Comparison of ENCODE assay signal across 1 cellular context in the genomic region with DNA sequence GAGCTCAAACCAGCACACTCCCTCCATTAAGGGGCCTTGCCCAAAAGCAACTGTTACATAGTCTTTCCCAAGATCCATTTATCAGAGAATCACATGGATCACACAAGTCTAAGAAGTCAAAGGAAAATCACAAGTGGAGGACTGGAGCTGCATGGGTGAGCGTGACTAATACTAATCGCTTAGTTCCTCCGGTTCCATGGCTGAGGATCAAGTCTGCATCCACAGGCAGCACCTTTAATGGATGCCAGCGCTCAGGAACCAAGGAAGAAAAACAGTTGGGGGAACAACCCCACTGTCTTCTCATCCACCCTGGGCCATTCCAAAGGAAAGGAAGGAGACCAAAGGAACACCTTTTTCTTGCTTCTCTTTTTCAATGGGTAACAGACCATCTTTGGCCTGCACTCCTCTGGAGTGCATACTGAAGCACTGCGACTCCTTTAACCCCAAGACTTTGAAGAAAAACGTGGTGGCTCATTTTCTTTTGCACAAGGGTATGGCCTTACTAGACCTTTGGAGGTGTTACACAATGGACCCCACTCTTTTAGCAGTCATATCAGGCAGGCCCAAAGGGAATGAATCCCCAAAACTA.
TF ChIP-seq lines count a peak whose summit lies in the region.

No MANE protein-coding gene starts in this region.

TF ChIP-seq in Ishikawa, 13 proteins besides CTCF, POLR2A, EP300 and RAD21 (continued from another document):
- TF ChIP-seq TAF1 (IDR thresholded peaks at IDR 0.05; ENCODE audit: low read depth) = no peak
- TF ChIP-seq ZBTB7A (IDR thresholded peaks at IDR 0.05; ENCODE audit: low read depth) = no peak
TF ChIP-seq in Ishikawa: peak in this region for 2.
